ENCODE assay signal across 7 cellular contexts in the genomic region with DNA sequence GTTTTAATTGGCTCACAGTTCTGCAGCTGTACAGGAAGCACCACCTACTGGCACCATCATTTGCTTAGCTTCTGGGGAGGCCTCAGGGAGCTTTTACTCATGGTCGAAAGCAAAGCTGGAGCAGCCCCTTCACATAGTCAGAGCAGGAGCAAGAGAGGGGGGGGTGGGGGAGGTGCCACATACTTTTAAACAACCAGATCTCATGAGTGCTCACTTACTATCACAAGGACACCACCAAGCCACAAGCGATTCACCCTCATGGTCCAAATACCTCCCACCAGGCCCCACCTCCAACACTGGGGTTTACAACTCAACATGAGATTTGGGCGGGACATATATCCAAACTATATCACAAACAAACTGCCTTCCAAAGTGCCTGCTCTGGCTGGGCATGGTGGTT. TPM values are rescaled to one million over a fixed set of nuclear protein-coding genes. Genes with fewer than 3 reads are reported as not detected.
"Had no signal": no experiment of that assay in that cellular context is flagged by ENCODE, and none has a peak within 500 bp of the region (broad histone marks: within the 10 kb centered on the region; RNA-seq: fewer than 3 reads in every experiment).

No MANE protein-coding gene starts in this region.

- H3K27ac Mint-ChIP-seq: IgD-negative memory B cell had no signal

- ATAC-seq: HepG2, K562 had no signal

- H3K4me3 Mint-ChIP-seq: IgD-negative memory B cell had no signal

- DNase-seq: IMR-90 had no signal

- H3K27ac ChIP-seq: HL-60 had no signal

- H3K4me3 ChIP-seq: K562 had no signal

RNA-seq across cellular contexts. Expression of a gene that starts 31.7 kb away (rescaled TPM):
- total RNA-seq: HepG2, HT-29, HT1080, IMR-90, K562 had no signal
- polyA plus RNA-seq: HepG2, IgD-negative memory B cell, IMR-90, K562 had no signal

RNA-seq across cellular contexts. Expression of a gene that starts 35.4 kb away (rescaled TPM):
- total RNA-seq: HepG2, HT-29, HT1080, IMR-90, K562 had no signal
- polyA plus RNA-seq: HepG2, IgD-negative memory B cell, IMR-90, K562 had no signal
